8 cellular contexts compared by ENCODE assay signal in the genomic region with DNA sequence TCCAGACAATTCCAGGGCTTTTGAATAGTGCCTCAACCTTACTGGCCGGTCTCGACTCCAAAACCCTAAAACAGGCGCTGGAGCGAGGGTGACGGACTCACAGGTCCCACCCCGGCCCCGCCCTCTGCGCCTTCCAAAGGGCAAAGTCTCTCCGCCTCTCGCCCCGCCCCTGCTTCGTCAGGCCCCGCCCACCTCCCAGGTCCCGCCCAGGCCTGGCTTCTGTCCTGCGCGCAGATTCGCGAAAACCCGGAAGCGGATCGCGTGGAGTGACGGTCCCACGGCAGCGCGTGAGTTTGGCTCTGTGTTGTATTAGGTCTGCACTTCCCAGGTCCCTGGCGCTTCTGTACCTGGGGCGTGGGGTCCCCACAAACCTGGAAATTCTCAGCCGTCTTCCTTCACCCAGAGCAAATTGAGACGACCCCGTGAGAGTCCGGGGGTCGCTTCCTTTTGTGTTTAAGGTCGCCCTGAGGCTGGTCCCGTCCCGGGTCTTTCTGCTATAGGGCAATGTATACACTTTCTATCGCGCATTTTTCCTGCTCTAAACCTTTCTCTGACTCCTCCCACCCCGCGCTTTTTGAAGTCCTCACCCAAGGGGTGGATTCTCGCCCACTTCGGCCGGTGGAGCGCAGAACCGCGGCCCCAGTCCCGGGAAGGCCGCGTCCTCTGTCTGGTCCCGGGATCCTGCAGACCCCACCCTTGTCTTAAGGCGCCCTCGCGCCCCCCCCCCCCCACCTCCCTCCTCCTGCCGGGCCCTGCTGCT. TPM values are rescaled to one million over a fixed set of nuclear protein-coding genes. Genes with fewer than 3 reads are reported as not detected.
DNase-seq lines count a peak whose midpoint lies in the region; ATAC-seq, FAIRE-seq and TF ChIP-seq lines count a peak whose summit lies in the region.

Gene ZNF813 (plus strand): TSS at position 231 of the 760 bp plus-strand sequence. CDS start 16,090 bp downstream, outside the sequence.

- peak within 1 kb of the TSS; percentile 92 for H3K27ac Mint-ChIP-seq in activated CD4-positive, alpha-beta T cell treated with anti-CD3 and anti-CD28 coated beads, Interleukin-2, amount 10 ng/mL, durations not matched to agents 7 days and 5 days
- H3K27ac Mint-ChIP-seq in dendritic cell treated with granulocyte-macrophage colony-stimulating factor and Interleukin-4, amounts not matched to agents 40 ng/mL and 50 ng/mL, for 4 days = peak within 1 kb of the TSS; percentile 91

- H3K36me3 ChIP-seq in HepG2 (replicated peaks in 1 of 2; ENCODE audit: control insufficient read depth in 1 of 2, insufficient read depth in 2 of 2, low read length in 2 of 2) = no peaks in the 10 kb centered on the region; a peak in 1 of 5 replicates

- peak within 1 kb of the TSS; percentile 87 for H3K27ac ChIP-seq in HepG2 (ENCODE audit: extremely low read length, insufficient read depth, low read length)

- H3K4me3 Mint-ChIP-seq in activated CD4-positive, alpha-beta T cell treated with anti-CD3 and anti-CD28 coated beads, Interleukin-2, amount 10 ng/mL, durations not matched to agents 7 days and 5 days = peak within 1 kb of the TSS; percentile 85
- peak within 1 kb of the TSS; percentile 89 for H3K4me3 Mint-ChIP-seq in dendritic cell treated with granulocyte-macrophage colony-stimulating factor and Interleukin-4, amounts not matched to agents 40 ng/mL and 50 ng/mL, for 4 days

- peaks cover 44% of the 10 kb centered on the region for H3K36me3 Mint-ChIP-seq in activated CD4-positive, alpha-beta T cell treated with anti-CD3 and anti-CD28 coated beads, Interleukin-2, amount 10 ng/mL, durations not matched to agents 7 days and 5 days (ENCODE audit: low read depth)
- H3K36me3 Mint-ChIP-seq in dendritic cell treated with granulocyte-macrophage colony-stimulating factor and Interleukin-4, amounts not matched to agents 40 ng/mL and 50 ng/mL, for 4 days (ENCODE audit: low read depth) = peaks cover 29% of the 10 kb centered on the region

- peaks cover 16% of the 10 kb centered on the region for H3K79me2 ChIP-seq in HepG2 (ENCODE audit: insufficient read depth, low read length)

- POLR2A ChIA-PET in activated CD4-positive, alpha-beta T cell treated with anti-CD3 and anti-CD28 coated beads, Interleukin-2, amount 10 ng/mL, durations not matched to agents 7 days and 5 days (lab: Charles Lee) = no interaction called here
- POLR2A ChIA-PET in HepG2 (lab: Yijun Ruan, JAX) = no interaction called here

- no TSS peak for BruUV-seq in HepG2 (replicated peaks; lab: Mats Ljungman, UMichigan)

- no peak for TF ChIP-seq RAD21 in HepG2 (CRISPR knock-in tag; IDR thresholded peaks at IDR 0.05)

- DNase-seq in GM13976 (ENCODE audit: low spot score) (peak; percentile 95), NCI-H345 treated with DMSO at 0.1 percent for 48 hours (lab: John Stamatoyannopoulos, UW; ENCODE audit: unreplicated experiment) (peak; percentile 47), HepG2 (ENCODE audit: low spot score) (peak; percentile 82)
- peak; percentile 95 for DNase-seq in activated CD4-positive, alpha-beta T cell treated with anti-CD3 and anti-CD28 coated beads, Interleukin-2, amount 10 ng/mL, durations not matched to agents 7 days and 5 days
- DNase-seq in stimulated activated CD4-positive, alpha-beta T cell treated with anti-CD3 and anti-CD28 coated beads, Interleukin-2, amount 100 ng/mL, for 24 hours = peak; percentile 97 to 98

- TF ChIP-seq EP300 in HepG2 (IDR thresholded peaks at IDR 0.05; ENCODE audit: low read depth in 2 of 2, low read length in 2 of 2) (no peak), HepG2 (CRISPR knock-in tag; IDR thresholded peaks at IDR 0.05; ENCODE audit: borderline replicate concordance) (no peak)

- H3K4me1 ChIP-seq in HepG2 (ENCODE audit: insufficient read depth, low read length) = peaks cover 43% of the 10 kb centered on the region

- peak within 1 kb of the TSS; percentile 72 to 89 (median 89) for H3K4me3 ChIP-seq in HepG2 (replicated peaks in 1 of 3; ENCODE audit: insufficient read depth in 1 of 3, low read depth in 2 of 3, low read length in 3 of 3)

- H3K4me1 Mint-ChIP-seq in activated CD4-positive, alpha-beta T cell treated with anti-CD3 and anti-CD28 coated beads, Interleukin-2, amount 10 ng/mL, durations not matched to agents 7 days and 5 days = peaks cover 25% of the 10 kb centered on the region
- peaks cover 29% of the 10 kb centered on the region for H3K4me1 Mint-ChIP-seq in dendritic cell treated with granulocyte-macrophage colony-stimulating factor and Interleukin-4, amounts not matched to agents 40 ng/mL and 50 ng/mL, for 4 days (ENCODE audit: low read depth)

- H2AFZ ChIP-seq in HepG2 (ENCODE audit: low read length) = peak within 1 kb of the TSS; percentile 83

- ATAC-seq in HG02970 (IDR thresholded peaks at IDR 0.05; ENCODE audit: low FRiP score, unreplicated experiment) (peak; percentile 95), HepG2 (peak; percentile 92), GM18520 (IDR thresholded peaks at IDR 0.05; ENCODE audit: unreplicated experiment) (no peak)

- 0% methylated on average over 18 of the region's 54 CpGs for WGBS in HepG2 (ENCODE audit: low lambda C conversion rate)

- H4K20me1 ChIP-seq in HepG2 (ENCODE audit: insufficient read depth, low read length) = no peaks in the 10 kb centered on the region

- peak within 1 kb of the TSS; percentile 94 for H3K9ac ChIP-seq in HepG2 (ENCODE audit: insufficient read depth, low read depth, low read length)

- FAIRE-seq in HepG2 (lab: Jason Lieb, UNC) = peak; percentile 74

- intact Hi-C loops in dendritic cell treated with granulocyte-macrophage colony-stimulating factor and Interleukin-4, amounts not matched to agents 40 ng/mL and 50 ng/mL, for 4 days (cut with micrococcal nuclease) = loop anchor here (2.0 to 5.0 kb wide), 2 partner anchors 35 to 53 kb away; partner anchors contain the start of gene ZNF761
- intact Hi-C loops in HepG2 (cut with micrococcal nuclease; ENCODE audit: unreplicated experiment) = loop anchor here (2.0 kb wide), 1 partner anchor 37 kb away; the partner anchor contains the start of gene ZNF761

- no peaks in the 10 kb centered on the region for H3K9me3 ChIP-seq in HepG2 (ENCODE audit: low read length)

- H3K9me3 Mint-ChIP-seq in activated CD4-positive, alpha-beta T cell treated with anti-CD3 and anti-CD28 coated beads, Interleukin-2, amount 10 ng/mL, durations not matched to agents 7 days and 5 days = peaks cover 36% of the 10 kb centered on the region
- peaks cover 37% of the 10 kb centered on the region for H3K9me3 Mint-ChIP-seq in dendritic cell treated with granulocyte-macrophage colony-stimulating factor and Interleukin-4, amounts not matched to agents 40 ng/mL and 50 ng/mL, for 4 days

- TF ChIP-seq CTCF in GM13976 (IDR thresholded peaks at IDR 0.05; ENCODE audit: borderline replicate concordance, control extremely low read depth, extremely low read depth, insufficient read depth, missing control alignments) (no peak), HepG2 (CRISPR knock-in tag; IDR thresholded peaks at IDR 0.05) (peak; percentile 8; the same call in 1 of the 2 replicates)

- CTCF ChIA-PET in activated CD4-positive, alpha-beta T cell treated with anti-CD3 and anti-CD28 coated beads, Interleukin-2, amount 10 ng/mL, durations not matched to agents 7 days and 5 days (lab: Charles Lee) = no interaction called here
- CTCF ChIA-PET in HepG2 (lab: Yijun Ruan, JAX; ENCODE audit: low intra/inter-chr PET ratio, low total read pairs) = no interaction called here

- H3K27me3 Mint-ChIP-seq in activated CD4-positive, alpha-beta T cell treated with anti-CD3 and anti-CD28 coated beads, Interleukin-2, amount 10 ng/mL, durations not matched to agents 7 days and 5 days = no peaks in the 10 kb centered on the region
- peaks cover 35% of the 10 kb centered on the region for H3K27me3 Mint-ChIP-seq in dendritic cell treated with granulocyte-macrophage colony-stimulating factor and Interleukin-4, amounts not matched to agents 40 ng/mL and 50 ng/mL, for 4 days

- in situ Hi-C loops in GM13976 (cut with MboI; ENCODE audit: low sequenced_read_pairs, unreplicated experiment) = no loop called here
- in situ Hi-C loops in HepG2 (cut with HindIII; ENCODE audit: extremely low pct_ligation_motif_present, low pct_unique_long_range_greater_than_20kb) = no loop called here

- H3K4me2 ChIP-seq in HepG2 (ENCODE audit: low read depth, low read length) = peak within 1 kb of the TSS; percentile 86

- TF ChIP-seq POLR2A in HepG2 (IDR thresholded peaks at IDR 0.05; ENCODE audit: insufficient read depth in 1 of 2, low read depth in 2 of 2, low read length in 2 of 2) = peak; percentile 61 to 88

- H3K27me3 ChIP-seq in HepG2 (ENCODE audit: control insufficient read depth in 1 of 2, insufficient read depth in 2 of 2, low read length in 2 of 2) = no peaks in the 10 kb centered on the region; a peak in 1 of 5 replicates

TF ChIP-seq in HepG2, 621 proteins besides CTCF, POLR2A, EP300 and RAD21 (continues in another document):
- peak; percentile 36; the same call in 1 of the 2 replicates for TF ChIP-seq KDM5A (IDR thresholded peaks at IDR 0.05; ENCODE audit: borderline replicate concordance, low read length)
- TF ChIP-seq ZNF143 (CRISPR knock-in tag; IDR thresholded peaks at IDR 0.05) = 0 out of 2 replicates have a peak, but pooled peaks have one; percentile 25

RNA-seq across cellular contexts. Expression of gene ZNF813, which starts in this region (rescaled TPM):
- 1 to 10 TPM; 4.6 to 6.8 TPM for total RNA-seq in activated CD4-positive, alpha-beta T cell treated with anti-CD3 and anti-CD28 coated beads, Interleukin-2, amount 10 ng/mL, durations not matched to agents 7 days and 5 days
- total RNA-seq in HepG2 (2016; rRNA removed; fragmentation: Illumina TruSeq; extraction: Trizol) = 8.9 and 14.9 TPM in 2 replicates
- 1.1 and 1.4 TPM in 2 replicates for total RNA-seq in HepG2 (2016; cell fraction: cytosol; rRNA removed; fragmentation: Illumina TruSeq; extraction: Trizol; ENCODE audit: low read depth)
- 8.8 and 14.9 TPM in 2 replicates for total RNA-seq in HepG2 (2016; cell fraction: insoluble cytoplasmic fraction; rRNA removed; fragmentation: Illumina TruSeq; extraction: Trizol)
- 3.2 and 4.2 TPM in 2 replicates for total RNA-seq in HepG2 (2016; cell fraction: membrane; rRNA removed; fragmentation: Illumina TruSeq; extraction: Trizol)
- total RNA-seq in HepG2 (2016; cell fraction: nucleus; rRNA removed; fragmentation: Illumina TruSeq; extraction: Trizol) = 5.5 and 7.5 TPM in 2 replicates
- polyA plus RNA-seq in HepG2 (2011; rRNA removed) = 2.1 TPM in 2 replicates
- polyA plus RNA-seq in HepG2 (2011; cell fraction: cytosol; rRNA removed) = 1.1 and 1.5 TPM in 2 replicates
- polyA plus RNA-seq in HepG2 (2011; cell fraction: nucleus; rRNA removed) = 1.0 and 1.4 TPM in 2 replicates
- polyA plus RNA-seq in HepG2 (2012) = 3.8 and 4.9 TPM in 2 replicates
- polyA plus RNA-seq in HepG2 (2016; cell fraction: cytosol; fragmentation: Illumina TruSeq; extraction: Trizol; ENCODE audit: low read depth) = 0.29 and 0.35 TPM in 2 replicates
- polyA plus RNA-seq in HepG2 (2016; cell fraction: insoluble cytoplasmic fraction; fragmentation: Illumina TruSeq; extraction: Trizol; ENCODE audit: low read depth) = 5.3 and 5.6 TPM in 2 replicates
- polyA plus RNA-seq in HepG2 (2016; cell fraction: membrane; fragmentation: Illumina TruSeq; extraction: Trizol; ENCODE audit: low read depth) = 1.1 and 1.2 TPM in 2 replicates
- polyA plus RNA-seq in HepG2 (2016; cell fraction: nucleus; fragmentation: Illumina TruSeq; extraction: Trizol; ENCODE audit: insufficient read depth, low read depth) = 4.8 and 5.5 TPM in 2 replicates
- polyA minus RNA-seq in HepG2 (2011; rRNA and poly(A)+ RNA removed; ENCODE audit: low replicate concordance) = 0.65 and 1.8 TPM in 2 replicates
- polyA minus RNA-seq in HepG2 (2011; cell fraction: cytosol; rRNA and poly(A)+ RNA removed) = 4.2 and 5.5 TPM in 2 replicates
- polyA minus RNA-seq in HepG2 (2011; cell fraction: nucleus; rRNA and poly(A)+ RNA removed) = 8.0 and 8.1 TPM in 2 replicates

Comparison
In these comparisons a context has a peak if more than half of its experiments do, and no peak if none do; other contexts are left out.
1. DNase-seq: peak in every context shown above with its lines; median percentile 98 in stimulated activated CD4-positive, alpha-beta T cell treated with anti-CD3 and anti-CD28 coated beads, Interleukin-2, amount 100 ng/mL, for 24 hours; 95 in GM13976; 95 in activated CD4-positive, alpha-beta T cell treated with anti-CD3 and anti-CD28 coated beads, Interleukin-2, amount 10 ng/mL, durations not matched to agents 7 days and 5 days; 82 in HepG2; 47 in NCI-H345 treated with DMSO at 0.1 percent for 48 hours.